In the genomic region with DNA sequence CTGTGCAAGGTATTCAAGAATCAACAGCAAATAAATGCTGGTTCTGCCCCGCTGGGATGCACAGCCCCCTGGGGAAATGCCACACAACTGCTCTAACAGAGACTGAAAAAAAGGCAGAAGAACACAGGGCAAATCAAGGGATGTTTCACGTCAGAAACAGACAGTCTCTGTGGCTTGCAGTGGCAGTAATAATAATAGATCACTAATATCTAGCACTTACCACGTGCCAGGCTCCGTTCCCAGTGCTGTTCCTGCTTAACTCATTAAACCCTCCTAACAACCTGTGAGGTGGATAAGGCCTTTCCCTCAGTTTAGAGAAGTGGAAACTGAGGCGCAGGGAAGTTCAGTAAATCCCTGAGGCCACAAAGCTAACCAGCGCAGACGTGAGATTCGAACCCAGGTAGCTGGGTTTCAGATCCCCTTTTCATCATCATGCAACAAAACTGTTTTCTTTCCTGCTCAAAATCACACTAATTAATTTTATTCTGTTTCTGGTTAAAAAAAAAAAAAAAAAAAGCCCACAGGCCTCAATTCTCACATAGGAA, we compare ENCODE assay signal across 1 cellular context.
TF ChIP-seq lines count a peak whose summit lies in the region.

No MANE protein-coding gene starts in this region.

TF ChIP-seq in IMR-90, 13 proteins besides CTCF, POLR2A, EP300 and RAD21:
- TF ChIP-seq CHD1 (IDR thresholded peaks at IDR 0.05; ENCODE audit: low read depth, low read length) (no peak), RFX5 (IDR thresholded peaks at IDR 0.05; ENCODE audit: low read depth, low read length) (no peak), BHLHE40 (IDR thresholded peaks at IDR 0.05; ENCODE audit: low read depth, low read length) (no peak), MAZ (IDR thresholded peaks at IDR 0.05; ENCODE audit: borderline replicate concordance, low read depth, low read length) (no peak), MXI1 (IDR thresholded peaks at IDR 0.05; ENCODE audit: borderline replicate concordance, low read depth, low read length) (no peak), RCOR1 (IDR thresholded peaks at IDR 0.05; ENCODE audit: insufficient replicate concordance, low read length) (no peak), FOS (IDR thresholded peaks at IDR 0.05; ENCODE audit: low read depth, low read length) (no peak)
